22 cellular contexts compared by ENCODE assay signal in genomic region chr6:38510205-38510604, GRCh38.
DNase-seq lines count a peak whose midpoint lies in the region; ATAC-seq and TF ChIP-seq lines count a peak whose summit lies in the region.
"Had no signal": no experiment of that assay in that cellular context is flagged by ENCODE, and none has a peak within 500 bp of the region (broad histone marks: within the 10 kb centered on the region; RNA-seq: fewer than 3 reads in every experiment).

No MANE protein-coding gene starts in this region.

- TF ChIP-seq CTCF in HCT116 (IDR thresholded peaks at IDR 0.05 in 2 of 3, conservative IDR thresholded peaks at IDR 0.05 in 1 of 3; ENCODE audit: borderline replicate concordance in 1 of 3, insufficient read depth in 1 of 3, low read depth in 2 of 3, low read length in 2 of 3) (no peak), fibroblast of pulmonary artery (IDR thresholded peaks at IDR 0.05; ENCODE audit: low read length, missing control alignments) (no peak)

- no peak overlapping the region for H3K9ac ChIP-seq in HCT116 (ENCODE audit: low read length)

- no peaks in the 10 kb centered on the region for H3K27me3 Mint-ChIP-seq in activated CD4-positive, alpha-beta T cell treated with anti-CD3 and anti-CD28 coated beads for 36 hours
- H3K27me3 Mint-ChIP-seq: activated CD8-positive, alpha-beta T cell treated with anti-CD3 and anti-CD28 coated beads for 36 hours; activated T-cell treated with anti-CD3 and anti-CD28 coated beads, Interleukin-2, amount 50 U/mL, for 24 hours; B cell; naive thymus-derived CD4-positive, alpha-beta T cell had no signal

- no peaks in the 10 kb centered on the region for H3K9me2 ChIP-seq in HCT116 (ENCODE audit: insufficient read depth)

- H3K4me3 Mint-ChIP-seq in activated CD4-positive, alpha-beta T cell treated with anti-CD3 and anti-CD28 coated beads for 36 hours: no peak overlapping the region
- H3K4me3 Mint-ChIP-seq: activated CD8-positive, alpha-beta T cell treated with anti-CD3 and anti-CD28 coated beads for 36 hours; activated naive CD4-positive, alpha-beta T cell treated with anti-CD3 and anti-CD28 coated beads for 36 hours; activated T-cell treated with anti-CD3 and anti-CD28 coated beads, Interleukin-2, amount 50 U/mL, for 24 hours; B cell; naive thymus-derived CD4-positive, alpha-beta T cell had no signal

- H3K4me1 Mint-ChIP-seq in activated CD4-positive, alpha-beta T cell treated with anti-CD3 and anti-CD28 coated beads for 36 hours: no peaks in the 10 kb centered on the region
- H3K4me1 Mint-ChIP-seq: B cell had no signal

- CTCF ChIA-PET in HCT116 (lab: Charles Lee): interaction anchor here (1.5 kb wide), 1 partner anchor 11 kb away, joined by 4 read pairs; no protein-coding TSS in a partner anchor
- CTCF ChIA-PET in activated CD4-positive, alpha-beta T cell treated with anti-CD3 and anti-CD28 coated beads for 36 hours (lab: Charles Lee): interaction anchor here (0.6 to 3.6 kb wide), 2 partner anchors 16 to 1157 kb away, joined by 3 to 18 read pairs; no protein-coding TSS in a partner anchor

- no peak for TF ChIP-seq RAD21 in HCT116 (IDR thresholded peaks at IDR 0.05; ENCODE audit: low read depth)

- peak overlapping the region; percentile 70 for H3K4me2 ChIP-seq in HCT116 (ENCODE audit: low read length)

- no peaks in the 10 kb centered on the region for H4K20me1 ChIP-seq in HCT116 (ENCODE audit: insufficient read depth)

- peaks cover 14 to 27% of the 10 kb centered on the region in 2 experiments for H3K4me1 ChIP-seq in HCT116 (ENCODE audit: control insufficient read depth in 1 of 2, insufficient read depth in 2 of 2, low read length in 2 of 2)

- BruUV-seq in HCT116 (replicated peaks; lab: Mats Ljungman, UMichigan): no TSS peak

- no peak for DNase-seq in HCT116 (ENCODE audit: low read depth, low spot score)
- DNase-seq in SW480 (ENCODE audit: low spot score): peak; percentile 0
- peak; percentile 10 for DNase-seq in fibroblast of pulmonary artery (ENCODE audit: low read depth)
- DNase-seq in renal cortical epithelial cell (ENCODE audit: low read depth): peak; percentile 42
- no peak for DNase-seq in head of caudate nucleus
- DNase-seq in activated CD4-positive, alpha-beta T cell treated with anti-CD3 and anti-CD28 coated beads for 36 hours: no peak
- DNase-seq: activated CD8-positive, alpha-beta T cell treated with anti-CD3 and anti-CD28 coated beads for 36 hours; activated naive CD4-positive, alpha-beta T cell treated with anti-CD3 and anti-CD28 coated beads for 36 hours; activated T-cell treated with anti-CD3 and anti-CD28 coated beads, Interleukin-2, amount 50 U/mL, for 24 hours; Caco-2; cortex of kidney; naive thymus-derived CD4-positive, alpha-beta T cell; NCI-H1694 treated with DMSO at 0.1 percent for 48 hours; NCI-H446; NK-92 treated with Interleukin-12 subunit alpha and Interleukin-12 subunit beta, amount 100 ng/mL, for 24 hours; small intestine; stimulated activated CD8-positive, alpha-beta memory T cell treated with anti-CD3 and anti-CD28 coated beads, Interleukin-4, amount 100 ng/mL, for 48 hours; T-helper 1 cell; WERI-Rb-1 had no signal

- H3K9me3 ChIP-seq in HCT116 (ENCODE audit: control insufficient read depth in 1 of 2, insufficient read depth in 1 of 2, low read depth in 1 of 2, low read length in 2 of 2): no peaks in the 10 kb centered on the region
- H3K9me3 ChIP-seq: Caco-2 had no signal

- RAD21 ChIA-PET in HCT116 (lab: Charles Lee; ENCODE audit: low non-redundant PET in 1 of 2, low total read pairs in 2 of 2, uncharacterized antibody in 2 of 2, unreplicated experiment in 2 of 2): interaction anchor here in 1 of 2 experiments (0.8 kb wide), 1 partner anchor 16 kb away, joined by 3 read pairs; no protein-coding TSS in a partner anchor

- H3K27me3 ChIP-seq in HCT116 (ENCODE audit: insufficient read depth, low read length): no peaks in the 10 kb centered on the region

- no peak overlapping the region for H3K27ac Mint-ChIP-seq in activated CD4-positive, alpha-beta T cell treated with anti-CD3 and anti-CD28 coated beads for 36 hours
- H3K27ac Mint-ChIP-seq: activated CD8-positive, alpha-beta T cell treated with anti-CD3 and anti-CD28 coated beads for 36 hours; activated naive CD4-positive, alpha-beta T cell treated with anti-CD3 and anti-CD28 coated beads for 36 hours; activated T-cell treated with anti-CD3 and anti-CD28 coated beads, Interleukin-2, amount 50 U/mL, for 24 hours; B cell had no signal

- intact Hi-C loops in HCT116 (cut with micrococcal nuclease) (no loop called here), head of caudate nucleus (cut with DNase I) (no loop called here)
- intact Hi-C loops in activated CD4-positive, alpha-beta T cell treated with anti-CD3 and anti-CD28 coated beads for 36 hours (cut with DNase I, micrococcal nuclease): no loop called here

- H3K36me3 Mint-ChIP-seq in activated CD4-positive, alpha-beta T cell treated with anti-CD3 and anti-CD28 coated beads for 36 hours (ENCODE audit: low read depth): no peaks in the 10 kb centered on the region

- H3K36me3 ChIP-seq in HCT116 (ENCODE audit: control insufficient read depth in 1 of 2, insufficient read depth in 2 of 2, low read length in 2 of 2): no peaks in the 10 kb centered on the region
- H3K36me3 ChIP-seq: WERI-Rb-1 had no signal

- POLR2A ChIA-PET in HCT116 (lab: Charles Lee): no interaction called here
- POLR2A ChIA-PET in activated CD4-positive, alpha-beta T cell treated with anti-CD3 and anti-CD28 coated beads for 36 hours (lab: Charles Lee): interaction anchor here (0.6 kb wide), 1 partner anchor 12 kb away, joined by 3 read pairs; no protein-coding TSS in a partner anchor

- no peak overlapping the region for H3K27ac ChIP-seq in HCT116 (ENCODE audit: low read depth, low read length)
- H3K27ac ChIP-seq: WERI-Rb-1 had no signal

- no peak overlapping the region for H2AFZ ChIP-seq in HCT116 (ENCODE audit: low read depth, low read length, poor library complexity, severe bottlenecking)

- peak overlapping the region in 1 of 2 experiments; percentile 21; a peak in 1 of 4 replicates for H3K4me3 ChIP-seq in HCT116 (replicated peaks in 1 of 2; ENCODE audit: low read depth in 1 of 2, low read length in 2 of 2)
- H3K4me3 ChIP-seq in fibroblast of pulmonary artery (replicated peaks; ENCODE audit: low read depth, low read length): no peak overlapping the region

- H3K9me3 Mint-ChIP-seq in activated CD4-positive, alpha-beta T cell treated with anti-CD3 and anti-CD28 coated beads for 36 hours (ENCODE audit: low read depth): no peaks in the 10 kb centered on the region
- H3K9me3 Mint-ChIP-seq: activated CD8-positive, alpha-beta T cell treated with anti-CD3 and anti-CD28 coated beads for 36 hours; activated naive CD4-positive, alpha-beta T cell treated with anti-CD3 and anti-CD28 coated beads for 36 hours; activated T-cell treated with anti-CD3 and anti-CD28 coated beads, Interleukin-2, amount 50 U/mL, for 24 hours; naive thymus-derived CD4-positive, alpha-beta T cell had no signal

- no peak for TF ChIP-seq POLR2A in HCT116 (IDR thresholded peaks at IDR 0.05; ENCODE audit: borderline replicate concordance, extremely low read depth, insufficient read depth, insufficient read length)

- H3K79me2 ChIP-seq in HCT116 (ENCODE audit: insufficient read depth, low read length): no peaks in the 10 kb centered on the region

- ATAC-seq in HCT116 (peak; percentile 66), HG03354 (IDR thresholded peaks at IDR 0.05; ENCODE audit: poor library complexity, severe bottlenecking, unreplicated experiment) (no peak), GM18498 (IDR thresholded peaks at IDR 0.05; ENCODE audit: unreplicated experiment) (no peak)
- ATAC-seq in activated CD4-positive, alpha-beta T cell treated with anti-CD3 and anti-CD28 coated beads for 36 hours: no peak
- ATAC-seq: activated CD8-positive, alpha-beta T cell treated with anti-CD3 and anti-CD28 coated beads for 36 hours; naive thymus-derived CD4-positive, alpha-beta T cell had no signal

TF ChIP-seq in HCT116, 20 proteins besides CTCF, POLR2A, EP300 and RAD21:
- TF ChIP-seq ELF1 (IDR thresholded peaks at IDR 0.05; ENCODE audit: borderline replicate concordance, low read depth) (no peak), FOSL1 (IDR thresholded peaks at IDR 0.05; ENCODE audit: low read depth) (no peak)

Comparison
In these comparisons a context has a peak if more than half of its experiments do, and no peak if none do; other contexts are left out.
1. DNase-seq: peak in SW480 (single experiment), fibroblast of pulmonary artery (single experiment) and renal cortical epithelial cell (single experiment); none in HCT116 (single experiment), head of caudate nucleus (0 of 42) and activated CD4-positive, alpha-beta T cell treated with anti-CD3 and anti-CD28 coated beads for 36 hours (single experiment).